In the genomic region with DNA sequence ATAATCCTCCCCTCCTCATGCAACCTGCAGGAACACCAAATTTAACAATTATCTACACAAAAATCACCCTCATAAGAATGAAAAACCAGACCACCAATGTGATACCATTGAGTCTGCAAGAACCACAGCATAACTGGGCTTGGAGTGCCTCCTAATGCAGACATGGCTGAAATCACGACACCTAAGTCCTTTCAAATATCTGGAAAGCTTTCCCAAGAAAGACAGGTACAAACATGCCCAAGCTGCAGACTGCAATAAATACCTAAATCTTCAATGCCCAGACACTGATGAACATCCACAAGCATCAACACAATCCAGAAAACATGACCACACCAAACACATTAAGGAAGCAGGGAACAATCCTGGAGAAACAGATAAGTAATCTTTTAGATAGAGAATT, we compare ENCODE assay signal across 28 cellular contexts.
"Had no signal": no experiment of that assay in that cellular context is flagged by ENCODE, and none has a peak within 500 bp of the region (broad histone marks: within the 10 kb centered on the region; RNA-seq: fewer than 3 reads in every experiment).

No MANE protein-coding gene starts in this region.

- FAIRE-seq: islet of Langerhans, kidney, urothelium cell line had no signal

- H3K36me3 ChIP-seq: left lung, neural progenitor cell, neutrophil, ovary, right atrium auricular region, right lobe of liver, stomach, thoracic aorta, tibial artery, upper lobe of right lung had no signal

- H3K27me3 Mint-ChIP-seq: memory B cell; progenitor cell of endocrine pancreas; stimulated activated naive B cell treated with anti-CD40 and anti-IgM and Interleukin-4, amounts not matched to agents 10 μg/mL and 1 μg/mL and 100 μg/mL, for 72 hours had no signal

- ATAC-seq: left colon; left lung; naive thymus-derived CD8-positive, alpha-beta T cell; right lobe of liver; stimulated activated naive B cell treated with anti-CD40 and anti-IgM and Interleukin-4, amounts not matched to agents 10 μg/mL and 1 μg/mL and 100 μg/mL, for 72 hours; stimulated activated naive CD8-positive, alpha-beta T cell treated with anti-CD3 and anti-CD28 coated beads, Interleukin-15, Interleukin-2, amounts not matched to agents 100 U/mL and 50 U/mL, for 24 hours; upper lobe of right lung had no signal

- H3K4me1 Mint-ChIP-seq: immature natural killer cell; memory B cell; naive thymus-derived CD8-positive, alpha-beta T cell; neural progenitor cell; stimulated activated naive B cell treated with anti-CD40 and anti-IgM and Interleukin-4, amounts not matched to agents 10 μg/mL and 1 μg/mL and 100 μg/mL, for 72 hours had no signal

- H3K27ac ChIP-seq: left lung, neural progenitor cell, neutrophil, ovary, right atrium auricular region, right lobe of liver, stomach, thoracic aorta, tibial artery, upper lobe of right lung had no signal

- H3K4me3 ChIP-seq: left lung, lung, neural progenitor cell, ovary, right atrium auricular region, right lobe of liver, smooth muscle cell, stomach, thoracic aorta, tibial artery, upper lobe of right lung had no signal

- H3K27ac Mint-ChIP-seq: immature natural killer cell; memory B cell; naive thymus-derived CD8-positive, alpha-beta T cell; nephron; neural progenitor cell; progenitor cell of endocrine pancreas; stimulated activated naive B cell treated with anti-CD40 and anti-IgM and Interleukin-4, amounts not matched to agents 10 μg/mL and 1 μg/mL and 100 μg/mL, for 72 hours had no signal

- H3K4me1 ChIP-seq: left lung, neural progenitor cell, right atrium auricular region, right lobe of liver, tibial artery, upper lobe of right lung had no signal

- DNase-seq: hypothalamus; immature natural killer cell; kidney; left colon; left lung; naive thymus-derived CD8-positive, alpha-beta T cell; ovary; right lobe of liver; stimulated activated CD4-positive, alpha-beta T cell treated with anti-CD3 and anti-CD28 coated beads, Interleukin-15, amount 100 ng/mL, for 24 hours; stimulated activated CD4-positive, alpha-beta T cell treated with anti-CD3 and anti-CD28 coated beads, Interleukin-2, amount 100 ng/mL, for 24 hours; stimulated activated CD4-positive, alpha-beta T cell treated with anti-CD3 and anti-CD28 coated beads, Interleukin-4, amount 100 ng/mL, for 1 hour; stimulated activated naive B cell treated with anti-CD40 and anti-IgM and Interleukin-4, amounts not matched to agents 10 μg/mL and 1 μg/mL and 100 μg/mL, for 72 hours; stimulated activated naive CD8-positive, alpha-beta T cell treated with anti-CD3 and anti-CD28 coated beads, Interleukin-15, Interleukin-2, amounts not matched to agents 100 U/mL and 50 U/mL, for 24 hours; stomach; tibial artery; trophoblast cell; upper lobe of right lung had no signal

- H3K27me3 ChIP-seq: left lung, neural progenitor cell, neutrophil, ovary, right atrium auricular region, right lobe of liver, stomach, tibial artery, upper lobe of right lung had no signal

- H3K9me3 ChIP-seq: neutrophil, ovary, right atrium auricular region, right lobe of liver, thoracic aorta, tibial artery, upper lobe of right lung had no signal

- H3K36me3 Mint-ChIP-seq: immature natural killer cell; memory B cell; naive thymus-derived CD8-positive, alpha-beta T cell; neural progenitor cell; stimulated activated naive B cell treated with anti-CD40 and anti-IgM and Interleukin-4, amounts not matched to agents 10 μg/mL and 1 μg/mL and 100 μg/mL, for 72 hours had no signal

- H3K4me3 Mint-ChIP-seq: immature natural killer cell; memory B cell; naive thymus-derived CD8-positive, alpha-beta T cell; nephron; neural progenitor cell; stimulated activated naive B cell treated with anti-CD40 and anti-IgM and Interleukin-4, amounts not matched to agents 10 μg/mL and 1 μg/mL and 100 μg/mL, for 72 hours had no signal
